In genomic region chr4:15717126-15717525, GRCh38 we compare ENCODE assay signal across 14 cellular contexts. TPM values are rescaled to one million over a fixed set of nuclear protein-coding genes. Genes with fewer than 3 reads are reported as not detected.
DNase-seq lines count a peak whose midpoint lies in the region; TF ChIP-seq lines count a peak whose summit lies in the region.
"Had no signal": no experiment of that assay in that cellular context is flagged by ENCODE, and none has a peak within 500 bp of the region (broad histone marks: within the 10 kb centered on the region; RNA-seq: fewer than 3 reads in every experiment).

No MANE protein-coding gene starts in this region.

- H3K9me3 ChIP-seq in ascending aorta (no peaks in the 10 kb centered on the region), tibial artery (no peaks in the 10 kb centered on the region)
- H3K9me3 ChIP-seq: ovary, stomach had no signal

- H3K4me1 ChIP-seq in ascending aorta, result peaks cover 0 to 15% of the 10 kb centered on the region in 2 donors
- H3K4me1 ChIP-seq in tibial artery, result peaks cover 0 to 38% (median 12%) of the 10 kb centered on the region in 4 donors

- no peak for TF ChIP-seq CTCF in ascending aorta (IDR thresholded peaks at IDR 0.05)
- TF ChIP-seq CTCF in tibial artery (IDR thresholded peaks at IDR 0.05), result no peak

- intact Hi-C loops in ascending aorta (cut with DNase I), result no loop called here
- intact Hi-C loops in tibial artery (cut with DNase I; ENCODE audit: low total_unique reads), result no loop called here

- DNase-seq in HCEC 1CT (peak; percentile 62), ascending aorta (ENCODE audit: low spot score in 2 of 2) (no peak), iris pigment epithelial cell (ENCODE audit: low read depth) (peak; percentile 67), tibial artery (no peak), cerebellar cortex (ENCODE audit: low spot score) (no peak), NCI-H1048 (lab: John Stamatoyannopoulos, UW) (no peak), COLO829 (ENCODE audit: low spot score) (no peak)
- DNase-seq: CD8-positive, alpha-beta T cell; NCI-H187 treated with DMSO at 0.1 percent for 48 hours; NCI-H524 treated with DMSO at 0.1 percent for 48 hours; ovary; PC-9; stimulated activated CD4-positive, alpha-beta T cell treated with anti-CD3 and anti-CD28 coated beads, Interleukin-12 subunit alpha, Interleukin-12 subunit beta, amount 100 ng/mL, for 4 hours; stomach had no signal

- H3K27ac ChIP-seq in ascending aorta, result peak overlapping the region; percentile 2 to 4
- H3K27ac ChIP-seq in tibial artery, result peak overlapping the region; percentile 23 to 53
- H3K27ac ChIP-seq: ovary, PC-9, stomach had no signal

- H3K27me3 ChIP-seq in ascending aorta (no peaks in the 10 kb centered on the region), tibial artery (no peaks in the 10 kb centered on the region)
- H3K27me3 ChIP-seq: ovary, stomach had no signal

- no peaks in the 10 kb centered on the region for H3K36me3 ChIP-seq in ascending aorta
- H3K36me3 ChIP-seq in tibial artery, result no peaks in the 10 kb centered on the region
- H3K36me3 ChIP-seq: ovary, stomach had no signal

- H3K4me3 ChIP-seq in ascending aorta (no peak overlapping the region), tibial artery (no peak overlapping the region)
- H3K4me3 ChIP-seq: ovary, PC-9, stomach had no signal

RNA-seq across cellular contexts. Expression of gene BST1, which starts 14.3 kb away (rescaled TPM):
- 22.7 TPM for total RNA-seq in ascending aorta

RNA-seq across cellular contexts. Expression of gene FAM200B, which starts 35.5 kb away (rescaled TPM):
- total RNA-seq in ascending aorta, result 34.9 TPM

Comparison
In these comparisons a context has a peak if more than half of its experiments do, and no peak if none do; other contexts are left out.
1. DNase-seq: peak in HCEC 1CT (single experiment) and iris pigment epithelial cell (single experiment); none in ascending aorta (0 of 2), tibial artery (0 of 2), cerebellar cortex (single experiment), NCI-H1048 (single experiment) and COLO829 (single experiment).